Comparison of ENCODE assay signal across 10 cellular contexts in genomic region chr13:43737524-43737923, GRCh38.
"Had no signal": no experiment of that assay in that cellular context is flagged by ENCODE, and none has a peak within 500 bp of the region (broad histone marks: within the 10 kb centered on the region; RNA-seq: fewer than 3 reads in every experiment).

No MANE protein-coding gene starts in this region.

- H3K9me3 ChIP-seq: HAP-1 had no signal

- H3K4me1 Mint-ChIP-seq: H9 had no signal

- H3K27ac Mint-ChIP-seq: H9, HFFc6 had no signal

- H2AFZ ChIP-seq: GM23248 had no signal

- H3K27ac ChIP-seq: GM23248 had no signal

- H3K9me3 Mint-ChIP-seq: H9, HFFc6 had no signal

- H3K9ac ChIP-seq: GM23248 had no signal

- H3K4me3 Mint-ChIP-seq: H9, HFFc6 had no signal

- H3K4me1 ChIP-seq: HAP-1 had no signal

- FAIRE-seq: H1, H54 had no signal

- DNase-seq: GM23248, GOT3, H7, H9, HCEC 1CT, HFFc6 had no signal

- ATAC-seq: HCT116 had no signal

- H3K4me3 ChIP-seq: GM23248, HAP-1 had no signal

- H3K36me3 ChIP-seq: HAP-1 had no signal
